Comparison of ENCODE assay signal across 9 cellular contexts in genomic region chr4:118270492-118270891, GRCh38.
DNase-seq lines count a peak whose midpoint lies in the region; ATAC-seq and TF ChIP-seq lines count a peak whose summit lies in the region.
"Had no signal": no experiment of that assay in that cellular context is flagged by ENCODE, and none has a peak within 500 bp of the region (broad histone marks: within the 10 kb centered on the region; RNA-seq: fewer than 3 reads in every experiment).

No MANE protein-coding gene starts in this region.

- TF ChIP-seq CTCF in DND-41 (IDR thresholded peaks at IDR 0.05; ENCODE audit: borderline replicate concordance, extremely low read depth, low read length, poor library complexity, severe bottlenecking) (peak; percentile 76), MM.1S (IDR thresholded peaks at IDR 0.05; ENCODE audit: low read length) (peak; percentile 60), VCaP (conservative IDR thresholded peaks at IDR 0.05) (peak; percentile 70), tibial nerve (IDR thresholded peaks at IDR 0.05) (peak; percentile 26 to 57 (median 42))

- no peaks in the 10 kb centered on the region for H3K4me1 ChIP-seq in DND-41 (ENCODE audit: insufficient read depth, low read length)
- 0 out of 2 replicates have a peak, but pooled peaks cover 7% of the 10 kb centered on the region for H3K4me1 ChIP-seq in MM.1S (ENCODE audit: low read length)
- H3K4me1 ChIP-seq in tibial nerve, result peaks cover 0 to 7% (median 0%) of the 10 kb centered on the region in 4 donors

- H3K36me3 ChIP-seq in DND-41 (ENCODE audit: insufficient read depth, low read length), result no peaks in the 10 kb centered on the region
- no peaks in the 10 kb centered on the region for H3K36me3 ChIP-seq in MM.1S (replicated peaks; ENCODE audit: insufficient read depth, low read length)
- H3K36me3 ChIP-seq in tibial nerve, result no peaks in the 10 kb centered on the region

- no peak overlapping the region for H3K4me3 ChIP-seq in DND-41 (ENCODE audit: low read depth in 1 of 2, low read length in 2 of 2)
- no peak overlapping the region for H3K4me3 ChIP-seq in MM.1S (ENCODE audit: low read length)
- H3K4me3 ChIP-seq in tibial nerve, result no peak overlapping the region

- no peaks in the 10 kb centered on the region for H4K20me1 ChIP-seq in DND-41 (ENCODE audit: insufficient read depth, low read length)
- H4K20me1 ChIP-seq in MM.1S (ENCODE audit: insufficient read depth, low read length), result no peaks in the 10 kb centered on the region

- peaks cover 3% of the 10 kb centered on the region for H3K27me3 Mint-ChIP-seq in activated naive CD4-positive, alpha-beta T cell treated with anti-CD3 and anti-CD28 coated beads, Interleukin-2, amount 10 ng/mL, durations not matched to agents 7 days and 5 days

- H3K79me2 ChIP-seq in DND-41 (ENCODE audit: insufficient read depth, low read length) (no peaks in the 10 kb centered on the region), MM.1S (ENCODE audit: low read length) (no peaks in the 10 kb centered on the region)

- H2AFZ ChIP-seq in DND-41 (ENCODE audit: low read depth, low read length) (no peak overlapping the region), MM.1S (ENCODE audit: low read length) (no peak overlapping the region)

- no peak overlapping the region for H3K27ac ChIP-seq in DND-41 (ENCODE audit: low read length)
- no peak overlapping the region for H3K27ac ChIP-seq in MM.1S (ENCODE audit: low read length)
- no peak overlapping the region for H3K27ac ChIP-seq in VCaP
- H3K27ac ChIP-seq in tibial nerve, result no peak overlapping the region

- H3K9ac ChIP-seq in DND-41 (ENCODE audit: low read depth, low read length), result no peak overlapping the region
- H3K9ac ChIP-seq in MM.1S (ENCODE audit: low read length), result no peak overlapping the region

- no peaks in the 10 kb centered on the region for H3F3A ChIP-seq in MM.1S (ENCODE audit: insufficient read depth, low read length)

- no peaks in the 10 kb centered on the region for H3K36me3 Mint-ChIP-seq in activated naive CD4-positive, alpha-beta T cell treated with anti-CD3 and anti-CD28 coated beads, Interleukin-2, amount 10 ng/mL, durations not matched to agents 7 days and 5 days

- no peak overlapping the region for H3K4me3 Mint-ChIP-seq in activated naive CD4-positive, alpha-beta T cell treated with anti-CD3 and anti-CD28 coated beads, Interleukin-2, amount 10 ng/mL, durations not matched to agents 7 days and 5 days
- H3K4me3 Mint-ChIP-seq: T-helper 1 cell treated with Interleukin-12 subunit alpha and Interleukin-12 subunit beta and Interleukin-4 antibody, amounts not matched to agents 30 μg/mL and 1 μg/mL, for 36 hours had no signal

- no peak for TF ChIP-seq EP300 in tibial nerve (IDR thresholded peaks at IDR 0.05)

- no peaks in the 10 kb centered on the region for H3K9me3 Mint-ChIP-seq in activated naive CD4-positive, alpha-beta T cell treated with anti-CD3 and anti-CD28 coated beads, Interleukin-2, amount 10 ng/mL, durations not matched to agents 7 days and 5 days
- H3K9me3 Mint-ChIP-seq: T-helper 1 cell treated with Interleukin-12 subunit alpha and Interleukin-12 subunit beta and Interleukin-4 antibody, amounts not matched to agents 30 μg/mL and 1 μg/mL, for 36 hours had no signal

- ATAC-seq in DND-41 (ENCODE audit: insufficient read depth, low read depth) (peak; percentile 73), GM21526 (IDR thresholded peaks at IDR 0.05; ENCODE audit: low FRiP score, unreplicated experiment) (peak; percentile 54), HG02970 (IDR thresholded peaks at IDR 0.05; ENCODE audit: low FRiP score, unreplicated experiment) (no peak)

- no peak overlapping the region for H3K27ac Mint-ChIP-seq in activated naive CD4-positive, alpha-beta T cell treated with anti-CD3 and anti-CD28 coated beads, Interleukin-2, amount 10 ng/mL, durations not matched to agents 7 days and 5 days
- H3K27ac Mint-ChIP-seq: T-helper 1 cell treated with Interleukin-12 subunit alpha and Interleukin-12 subunit beta and Interleukin-4 antibody, amounts not matched to agents 30 μg/mL and 1 μg/mL, for 36 hours had no signal

- no peaks in the 10 kb centered on the region for H3K9me2 ChIP-seq in MM.1S (replicated peaks; ENCODE audit: insufficient read depth, low read length)

- no peak for DNase-seq in DND-41
- DNase-seq in MM.1S, result peak; percentile 63
- peak; percentile 53 for DNase-seq in glomerular visceral epithelial cell (ENCODE audit: extremely low spot score)
- DNase-seq in tibial nerve (ENCODE audit: low spot score in 2 of 2), result peak in 1 of 2 donors; percentile 37
- DNase-seq in activated naive CD4-positive, alpha-beta T cell treated with anti-CD3 and anti-CD28 coated beads, Interleukin-2, amount 10 ng/mL, durations not matched to agents 7 days and 5 days, result no peak

- peaks cover 3% of the 10 kb centered on the region for H3K4me1 Mint-ChIP-seq in activated naive CD4-positive, alpha-beta T cell treated with anti-CD3 and anti-CD28 coated beads, Interleukin-2, amount 10 ng/mL, durations not matched to agents 7 days and 5 days

- WGBS in tibial nerve, 2 donors, result 1% methylated on average over 2 of the region's 2 CpGs

- H3K4me2 ChIP-seq in DND-41 (ENCODE audit: insufficient read depth, low read length) (no peak overlapping the region), MM.1S (ENCODE audit: low read depth, low read length) (no peak overlapping the region)

- H3K27me3 ChIP-seq in DND-41 (ENCODE audit: insufficient read depth, low read length, poor library complexity) (no peaks in the 10 kb centered on the region), MM.1S (replicated peaks; ENCODE audit: insufficient read depth, low read length) (no peaks in the 10 kb centered on the region), tibial nerve (no peaks in the 10 kb centered on the region)

- CTCF ChIA-PET in activated naive CD4-positive, alpha-beta T cell treated with anti-CD3 and anti-CD28 coated beads, Interleukin-2, amount 10 ng/mL, durations not matched to agents 7 days and 5 days (lab: Charles Lee), result interaction anchor here (0.9 to 1.4 kb wide), 5 partner anchors 11 to 264 kb away, joined by 3 to 4 read pairs (median 3); no protein-coding TSS in a partner anchor

- H3K9me3 ChIP-seq in DND-41 (ENCODE audit: insufficient read depth, low read length, severe bottlenecking), result no peaks in the 10 kb centered on the region
- H3K9me3 ChIP-seq in MM.1S (replicated peaks; ENCODE audit: insufficient read depth, low read length), result no peaks in the 10 kb centered on the region
- no peaks in the 10 kb centered on the region for H3K9me3 ChIP-seq in tibial nerve

- TF ChIP-seq POLR2A in tibial nerve (IDR thresholded peaks at IDR 0.05), result no peak

Comparison
In these comparisons a context has a peak if more than half of its experiments do, and no peak if none do; other contexts are left out.
1. DNase-seq: peak in MM.1S (single experiment) and glomerular visceral epithelial cell (single experiment); none in DND-41 (single experiment) and activated naive CD4-positive, alpha-beta T cell treated with anti-CD3 and anti-CD28 coated beads, Interleukin-2, amount 10 ng/mL, durations not matched to agents 7 days and 5 days (single experiment).
2. Peak in every context shown above with its lines, with median percentiles within 50 percentile points of each other: CTCF ChIP-seq.